Comparison of ENCODE assay signal across 7 cellular contexts in genomic region chr14:102323102-102323501, GRCh38. TPM values are rescaled to one million over a fixed set of nuclear protein-coding genes. Genes with fewer than 3 reads are reported as not detected.
DNase-seq lines count a peak whose midpoint lies in the region; ATAC-seq and TF ChIP-seq lines count a peak whose summit lies in the region.

No MANE protein-coding gene starts in this region.

- H3K27me3 ChIP-seq in SJCRH30 = no peaks in the 10 kb centered on the region
- no peaks in the 10 kb centered on the region for H3K27me3 ChIP-seq in dorsolateral prefrontal cortex
- H3K27me3 ChIP-seq in vagina = no peaks in the 10 kb centered on the region

- peak in 54 of 56 donors; percentile 38 to 83 (median 66) for TF ChIP-seq CTCF in dorsolateral prefrontal cortex (IDR thresholded peaks at IDR 0.05 in 54 of 56, conservative IDR thresholded peaks at IDR 0.05 in 2 of 56; ENCODE audit: low read depth in 1 of 56, partially characterized antibody in 56 of 56)
- TF ChIP-seq CTCF in vagina (IDR thresholded peaks at IDR 0.05) = no peak

- H3K4me1 ChIP-seq in SJCRH30 = peaks cover 4% of the 10 kb centered on the region; the same call in 1 of the 2 replicates
- H3K4me1 ChIP-seq in vagina = peaks cover 28% of the 10 kb centered on the region

- no peak for ATAC-seq in HG02678 (IDR thresholded peaks at IDR 0.05; ENCODE audit: unreplicated experiment)

- DNase-seq in Daoy (ENCODE audit: low read depth) (peak; percentile 75), HuH-7 (ENCODE audit: low spot score) (peak; percentile 39), SJCRH30 (peak; percentile 53 to 63), dorsolateral prefrontal cortex (peak; percentile 72 to 89 (median 80)), medulla oblongata (ENCODE audit: extremely low spot score) (peak; percentile 85), vagina (ENCODE audit: extremely low spot score in 2 of 2) (no peak)

- intact Hi-C loops in dorsolateral prefrontal cortex (cut with DNase I) = loop anchor here in 1 of 2 donors (5.0 kb wide), 1 partner anchor 194 kb away; no protein-coding TSS in a partner anchor
- intact Hi-C loops in vagina (cut with DNase I) = no loop called here

- H3K9me3 ChIP-seq in SJCRH30 (replicated peaks) = no peaks in the 10 kb centered on the region
- H3K9me3 ChIP-seq in vagina = no peaks in the 10 kb centered on the region

- no peak for TF ChIP-seq POLR2A in vagina (IDR thresholded peaks at IDR 0.05)

- H3K27ac ChIP-seq in SJCRH30 (no peak overlapping the region), dorsolateral prefrontal cortex (peak overlapping the region in 57 of 59 donors; percentile 3 to 100 (median 81)), vagina (peak overlapping the region; percentile 9)

- H3K4me3 ChIP-seq in SJCRH30 (no peak overlapping the region), dorsolateral prefrontal cortex (peak overlapping the region in 4 of 59 donors; percentile 3 to 14 (median 8)), vagina (no peak overlapping the region)

- H3K36me3 ChIP-seq in SJCRH30 (no peaks in the 10 kb centered on the region), vagina (no peaks in the 10 kb centered on the region)

RNA-seq across cellular contexts. Expression of gene ZNF839, which starts 3.6 kb away (rescaled TPM):
- 8.5 and 14.9 TPM in 2 replicates for total RNA-seq in Daoy (2014; rRNA removed; shearing (Covaris generic))
- total RNA-seq in SJCRH30 (2014; rRNA removed; shearing (Covaris generic)) = 4.0 and 4.2 TPM in 2 replicates
- total RNA-seq in dorsolateral prefrontal cortex (10 to 100 TPM in 117 of 120 experiments, 1 to 10 TPM in 3; 8.5 to 20.6 (median 14.9) TPM), vagina (4.4 TPM)

RNA-seq across cellular contexts. Expression of gene MOK, which starts 18.1 kb away (rescaled TPM):
- total RNA-seq in Daoy (2014; rRNA removed; shearing (Covaris generic)) = 86.9 and 97.0 TPM in 2 replicates
- total RNA-seq in SJCRH30 (2014; rRNA removed; shearing (Covaris generic)) = 5.8 and 5.9 TPM in 2 replicates
- 10 to 100 TPM; 28.4 to 88.6 (median 50.3) TPM for total RNA-seq in dorsolateral prefrontal cortex
- 14.2 TPM for total RNA-seq in vagina

RNA-seq across cellular contexts. Expression of gene CINP, which starts 39.6 kb away (rescaled TPM):
- 68.8 and 81.3 TPM in 2 replicates for total RNA-seq in Daoy (2014; rRNA removed; shearing (Covaris generic))
- total RNA-seq in SJCRH30 (2014; rRNA removed; shearing (Covaris generic)) = 42.7 and 48.4 TPM in 2 replicates
- 10 to 100 TPM; 31.4 to 69.6 (median 51.2) TPM for total RNA-seq in dorsolateral prefrontal cortex
- 21.9 TPM for total RNA-seq in vagina

RNA-seq across cellular contexts. Expression of gene TECPR2, which starts 39.6 kb away (rescaled TPM):
- total RNA-seq in Daoy (2014; rRNA removed; shearing (Covaris generic)) = 8.8 and 15.3 TPM in 2 replicates
- 8.6 and 9.1 TPM in 2 replicates for total RNA-seq in SJCRH30 (2014; rRNA removed; shearing (Covaris generic))
- 100 to 1,000 TPM in 7 of 120 experiments, 10 to 100 TPM in 113; 54.3 to 129 (median 78.9) TPM for total RNA-seq in dorsolateral prefrontal cortex
- total RNA-seq in vagina = 12.0 TPM

Comparison
In these comparisons a context has a peak if more than half of its experiments do, and no peak if none do; other contexts are left out.
1. DNase-seq: peak in Daoy (single experiment), HuH-7 (single experiment), SJCRH30 (2 of 2), dorsolateral prefrontal cortex (10 of 10) and medulla oblongata (single experiment); none in vagina (0 of 2).
2. CTCF ChIP-seq: peak in dorsolateral prefrontal cortex (54 of 56); none in vagina (0 of 3).